ENCODE assay signal across 1 cellular context in genomic region chr3:126431103-126431534, GRCh38.
TF ChIP-seq lines count a peak whose summit lies in the region.

No MANE protein-coding gene starts in this region.

TF ChIP-seq in GM12878, 131 proteins besides CTCF, POLR2A, EP300 and RAD21 (continued from another document):
- TF ChIP-seq IRF4 (IDR thresholded peaks at IDR 0.05; ENCODE audit: low read depth, low read length) (0 out of 2 replicates have a peak, but pooled peaks have one; percentile 35), RELB (IDR thresholded peaks at IDR 0.05; ENCODE audit: low read depth) (peak; percentile 47; the same call in 1 of the 2 replicates), BHLHE40 (IDR thresholded peaks at IDR 0.05; ENCODE audit: borderline replicate concordance in 1 of 2, low read depth in 2 of 2, low read length in 1 of 2) (0 out of 4 replicates have a peak, but pooled peaks of 1 of the 2 experiments have one; percentile 13), IKZF2 (IDR thresholded peaks at IDR 0.05) (peak; percentile 38 to 43; a peak in 1 of 4 replicates), FOXM1 (IDR thresholded peaks at IDR 0.05; ENCODE audit: low read depth, low read length) (peak; percentile 60; the same call in 1 of the 2 replicates), TCF12 (IDR thresholded peaks at IDR 0.05; ENCODE audit: low read depth, low read length) (0 out of 2 replicates have a peak, but pooled peaks have one; percentile 59), SP1 (IDR thresholded peaks at IDR 0.05; ENCODE audit: low read depth, low read length) (peak; percentile 44), SUZ12 (IDR thresholded peaks at IDR 0.05; ENCODE audit: unreplicated experiment) (no peak), NFIC (IDR thresholded peaks at IDR 0.05; ENCODE audit: low read depth, low read length) (peak; percentile 74; the same call in 1 of the 2 replicates), EED (IDR thresholded peaks at IDR 0.05; ENCODE audit: low read depth) (peak; percentile 73), TBL1XR1 (IDR thresholded peaks at IDR 0.05; ENCODE audit: low read depth, low read length) (no peak), ZBTB4 (CRISPR knock-in tag; IDR thresholded peaks at IDR 0.05) (no peak), YY1 (IDR thresholded peaks at IDR 0.05; ENCODE audit: low read depth, low read length) (peak; percentile 65; the same call in 1 of the 2 replicates), CHD4 (IDR thresholded peaks at IDR 0.05) (no peak), CHD2 (IDR thresholded peaks at IDR 0.05; ENCODE audit: borderline replicate concordance, low read depth, low read length) (0 out of 2 replicates have a peak, but pooled peaks have one; percentile 20), SMC3 (IDR thresholded peaks at IDR 0.05; ENCODE audit: borderline replicate concordance, low read length) (peak; percentile 15; the same call in 1 of the 2 replicates), PKNOX1 (IDR thresholded peaks at IDR 0.05) (0 out of 2 replicates have a peak, but pooled peaks have one; percentile 33), PAX5 (IDR thresholded peaks at IDR 0.05; ENCODE audit: borderline replicate concordance, low read depth, low read length) (peak; percentile 79; the same call in 1 of the 2 replicates), ZSCAN29 (IDR thresholded peaks at IDR 0.05) (no peak), POLR2AphosphoS5 (IDR thresholded peaks at IDR 0.05; ENCODE audit: low read length) (peak; percentile 47; the same call in 1 of the 2 replicates), ATF2 (IDR thresholded peaks at IDR 0.05; ENCODE audit: low read length) (peak; percentile 71; the same call in 1 of the 2 replicates), JUNB (IDR thresholded peaks at IDR 0.05) (peak; percentile 58), ATF7 (IDR thresholded peaks at IDR 0.05; ENCODE audit: low read depth) (peak; percentile 47; the same call in 1 of the 2 replicates), BCL3 (IDR thresholded peaks at IDR 0.05; ENCODE audit: borderline replicate concordance, insufficient read depth, low read depth, low read length, poor library complexity, severe bottlenecking) (peak; percentile 78), HCFC1 (IDR thresholded peaks at IDR 0.05; ENCODE audit: low read length) (no peak), NR2F1 (conservative IDR thresholded peaks at IDR 0.05) (peak; percentile 48; the same call in 1 of the 2 replicates), CBFB (IDR thresholded peaks at IDR 0.05; ENCODE audit: low read depth) (peak; percentile 37; the same call in 1 of the 2 replicates), ZBED1 (IDR thresholded peaks at IDR 0.05; ENCODE audit: borderline replicate concordance) (peak; percentile 36; the same call in 1 of the 2 replicates)
